Comparison of ENCODE assay signal across 35 cellular contexts in genomic region chr2:53108246-53108645, GRCh38.
"Had no signal": no experiment of that assay in that cellular context is flagged by ENCODE, and none has a peak within 500 bp of the region (broad histone marks: within the 10 kb centered on the region; RNA-seq: fewer than 3 reads in every experiment).

No MANE protein-coding gene starts in this region.

- DNase-seq: Karpas-422, Kasumi-1, KG1, MG63, MM.1S, MV-4-11, NCI-H1048, NCI-H1092, NCI-H1092 treated with DMSO at 0.1 percent for 48 hours, NCI-H1105, NCI-H1105 treated with DMSO at 0.1 percent for 48 hours, NCI-H1417, NCI-H1417 treated with DMSO at 0.1 percent for 48 hours, NCI-H1436, NCI-H1436 treated with DMSO at 0.1 percent for 48 hours, NCI-H146, NCI-H1694, NCI-H1694 treated with DMSO at 0.1 percent for 48 hours, NCI-H187, NCI-H187 treated with DMSO at 0.1 percent for 48 hours, NCI-H1930, NCI-H2029, NCI-H2029 treated with DMSO at 0.1 percent for 48 hours, NCI-H2081, NCI-H2081 treated with DMSO at 0.1 percent for 48 hours, NCI-H2107, NCI-H2171, NCI-H2171 treated with DMSO at 0.1 percent for 48 hours, NCI-H2227 treated with DMSO at 0.1 percent for 48 hours, NCI-H226, NCI-H345, NCI-H446, NCI-H446 treated with DMSO at 0.1 percent for 48 hours, NCI-H510A had no signal

- H3K4me3 ChIP-seq: MG63 had no signal

- H3K27me3 ChIP-seq: MG63 had no signal

- H3K4me2 ChIP-seq: KMS-11 had no signal

- H3K27ac ChIP-seq: KMS-11 had no signal

- H3K9me3 ChIP-seq: MG63 had no signal

- H3K9ac ChIP-seq: KMS-11 had no signal

- H3K36me3 ChIP-seq: MG63 had no signal
